Comparison of ENCODE assay signal across 1 cellular context in the genomic region with DNA sequence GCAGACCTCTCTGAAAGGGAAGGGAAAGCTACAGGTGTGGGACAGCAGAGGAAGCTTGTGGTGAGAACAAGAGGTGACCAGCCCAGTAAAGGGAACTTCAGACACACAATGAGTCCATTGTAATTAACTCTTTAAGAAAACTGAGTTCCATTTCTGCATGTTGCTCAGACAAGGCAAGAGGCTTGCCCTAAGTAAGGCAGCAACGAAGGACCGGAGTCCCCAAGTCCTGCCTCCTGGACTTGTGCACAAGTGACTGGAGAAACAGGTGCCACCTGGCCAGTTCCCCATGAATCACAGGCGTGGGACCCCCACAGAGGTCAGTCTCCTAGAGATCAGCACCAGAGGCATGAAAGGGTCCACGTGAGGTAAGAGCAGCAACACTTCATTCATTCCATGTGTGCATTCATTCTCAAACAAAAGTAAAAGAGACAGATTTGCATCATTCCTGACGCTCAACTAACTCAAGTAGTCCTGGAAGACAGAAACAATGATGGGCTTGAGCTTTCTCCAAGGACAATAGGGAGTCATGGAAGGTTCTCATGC.
TF ChIP-seq lines count a peak whose summit lies in the region.

No MANE protein-coding gene starts in this region.

TF ChIP-seq in K562, 482 proteins besides CTCF, POLR2A, EP300 and RAD21 (continued from another document and continues in another):
- TF ChIP-seq, protein P1, sequence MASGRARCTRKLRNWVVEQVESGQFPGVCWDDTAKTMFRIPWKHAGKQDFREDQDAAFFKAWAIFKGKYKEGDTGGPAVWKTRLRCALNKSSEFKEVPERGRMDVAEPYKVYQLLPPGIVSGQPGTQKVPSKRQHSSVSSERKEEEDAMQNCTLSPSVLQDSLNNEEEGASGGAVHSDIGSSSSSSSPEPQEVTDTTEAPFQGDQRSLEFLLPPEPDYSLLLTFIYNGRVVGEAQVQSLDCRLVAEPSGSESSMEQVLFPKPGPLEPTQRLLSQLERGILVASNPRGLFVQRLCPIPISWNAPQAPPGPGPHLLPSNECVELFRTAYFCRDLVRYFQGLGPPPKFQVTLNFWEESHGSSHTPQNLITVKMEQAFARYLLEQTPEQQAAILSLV (tag; IDR thresholded peaks at IDR 0.05) = no peak; the same call in 1 of the 2 replicates
- TF ChIP-seq TCFL5 (CRISPR knock-in tag; conservative IDR thresholded peaks at IDR 0.05) = 0 out of 2 replicates have a peak, but pooled peaks have one; percentile 2
- peak; percentile 51; the same call in 1 of the 2 replicates for TF ChIP-seq THAP7 (CRISPR knock-in tag; IDR thresholded peaks at IDR 0.05)
- TF ChIP-seq RFX5 (IDR thresholded peaks at IDR 0.05; ENCODE audit: low read depth, low read length) = no peak
- TF ChIP-seq, protein P2, sequence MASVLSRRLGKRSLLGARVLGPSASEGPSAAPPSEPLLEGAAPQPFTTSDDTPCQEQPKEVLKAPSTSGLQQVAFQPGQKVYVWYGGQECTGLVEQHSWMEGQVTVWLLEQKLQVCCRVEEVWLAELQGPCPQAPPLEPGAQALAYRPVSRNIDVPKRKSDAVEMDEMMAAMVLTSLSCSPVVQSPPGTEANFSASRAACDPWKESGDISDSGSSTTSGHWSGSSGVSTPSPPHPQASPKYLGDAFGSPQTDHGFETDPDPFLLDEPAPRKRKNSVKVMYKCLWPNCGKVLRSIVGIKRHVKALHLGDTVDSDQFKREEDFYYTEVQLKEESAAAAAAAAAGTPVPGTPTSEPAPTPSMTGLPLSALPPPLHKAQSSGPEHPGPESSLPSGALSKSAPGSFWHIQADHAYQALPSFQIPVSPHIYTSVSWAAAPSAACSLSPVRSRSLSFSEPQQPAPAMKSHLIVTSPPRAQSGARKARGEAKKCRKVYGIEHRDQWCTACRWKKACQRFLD (CRISPR knock-in tag; IDR thresholded peaks at IDR 0.05) = 0 out of 2 replicates have a peak, but pooled peaks have one; percentile 34
- TF ChIP-seq ATF1 (CRISPR knock-in tag; IDR thresholded peaks at IDR 0.05) = no peak
- TF ChIP-seq ATF1 (tag; IDR thresholded peaks at IDR 0.05) = no peak
- no peak for TF ChIP-seq RNF2 (IDR thresholded peaks at IDR 0.05)
- TF ChIP-seq SIX5 (IDR thresholded peaks at IDR 0.05; ENCODE audit: borderline replicate concordance in 1 of 2, insufficient read depth in 1 of 2, low read depth in 1 of 2, low read length in 2 of 2) = no peak
- no peak for TF ChIP-seq FOXK2 (conservative IDR thresholded peaks at IDR 0.05 in 1 of 2, IDR thresholded peaks at IDR 0.05 in 1 of 2; ENCODE audit: low read depth in 2 of 2)
- TF ChIP-seq ZNF830 (CRISPR knock-in tag; IDR thresholded peaks at IDR 0.05) = peak; percentile 67; the same call in 1 of the 2 replicates
- 0 out of 2 replicates have a peak, but pooled peaks have one; percentile 31 for TF ChIP-seq ERF (CRISPR knock-in tag; IDR thresholded peaks at IDR 0.05)
- TF ChIP-seq CSDE1 (IDR thresholded peaks at IDR 0.05) = no peak
- TF ChIP-seq HDAC8 (tag; IDR thresholded peaks at IDR 0.05) = peak; percentile 56; the same call in 1 of the 2 replicates
- peak; percentile 72 for TF ChIP-seq PTRF (tag; IDR thresholded peaks at IDR 0.05)
- TF ChIP-seq CTCFL (IDR thresholded peaks at IDR 0.05; ENCODE audit: borderline replicate concordance, insufficient read depth, low read depth, low read length, poor library complexity, severe bottlenecking) = no peak
- TF ChIP-seq FIP1L1 (IDR thresholded peaks at IDR 0.05; ENCODE audit: low read depth, low read length, poor library complexity, severe bottlenecking) = no peak
- TF ChIP-seq ZC3H11A (IDR thresholded peaks at IDR 0.05; ENCODE audit: low read depth, low read length) = no peak
- peak; percentile 37; the same call in 1 of the 2 replicates for TF ChIP-seq TCF15 (CRISPR knock-in tag; IDR thresholded peaks at IDR 0.05)
- no peak for TF ChIP-seq MYC (IDR thresholded peaks at IDR 0.05; ENCODE audit: low read depth, low read length)
- TF ChIP-seq MYC (CRISPR knock-in tag; IDR thresholded peaks at IDR 0.05; ENCODE audit: borderline replicate concordance, low read depth) = peak; percentile 83
- TF ChIP-seq, protein P3, sequence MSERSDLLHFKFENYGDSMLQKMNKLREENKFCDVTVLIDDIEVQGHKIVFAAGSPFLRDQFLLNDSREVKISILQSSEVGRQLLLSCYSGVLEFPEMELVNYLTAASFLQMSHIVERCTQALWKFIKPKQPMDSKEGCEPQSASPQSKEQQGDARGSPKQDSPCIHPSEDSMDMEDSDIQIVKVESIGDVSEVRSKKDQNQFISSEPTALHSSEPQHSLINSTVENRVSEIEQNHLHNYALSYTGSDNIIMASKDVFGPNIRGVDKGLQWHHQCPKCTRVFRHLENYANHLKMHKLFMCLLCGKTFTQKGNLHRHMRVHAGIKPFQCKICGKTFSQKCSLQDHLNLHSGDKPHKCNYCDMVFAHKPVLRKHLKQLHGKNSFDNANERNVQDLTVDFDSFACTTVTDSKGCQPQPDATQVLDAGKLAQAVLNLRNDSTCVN (CRISPR knock-in tag; IDR thresholded peaks at IDR 0.05) = no peak
- peak; percentile 54; the same call in 1 of the 2 replicates for TF ChIP-seq HSF4 (CRISPR knock-in tag; IDR thresholded peaks at IDR 0.05; ENCODE audit: borderline replicate concordance)
- TF ChIP-seq SP1 (CRISPR knock-in tag; IDR thresholded peaks at IDR 0.05) = no peak
- peak; percentile 88 for TF ChIP-seq ZNF165 (CRISPR knock-in tag; IDR thresholded peaks at IDR 0.05; ENCODE audit: borderline replicate concordance)
- TF ChIP-seq ZNF224 (CRISPR knock-in tag; IDR thresholded peaks at IDR 0.05) = no peak
- peak; percentile 67; the same call in 1 of the 2 replicates for TF ChIP-seq DDX20 (tag; IDR thresholded peaks at IDR 0.05; ENCODE audit: low read depth)
- no peak for TF ChIP-seq ARID1B (IDR thresholded peaks at IDR 0.05)
- peak; percentile 49; the same call in 1 of the 2 replicates for TF ChIP-seq ZKSCAN8 (CRISPR knock-in tag; IDR thresholded peaks at IDR 0.05)
- TF ChIP-seq HDAC6 (IDR thresholded peaks at IDR 0.05; ENCODE audit: low read depth, low read length) = no peak
- TF ChIP-seq PATZ1 (CRISPR knock-in tag; IDR thresholded peaks at IDR 0.05; ENCODE audit: borderline replicate concordance) = no peak
- TF ChIP-seq, protein P4, sequence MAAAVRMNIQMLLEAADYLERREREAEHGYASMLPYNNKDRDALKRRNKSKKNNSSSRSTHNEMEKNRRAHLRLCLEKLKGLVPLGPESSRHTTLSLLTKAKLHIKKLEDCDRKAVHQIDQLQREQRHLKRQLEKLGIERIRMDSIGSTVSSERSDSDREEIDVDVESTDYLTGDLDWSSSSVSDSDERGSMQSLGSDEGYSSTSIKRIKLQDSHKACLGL (CRISPR knock-in tag; IDR thresholded peaks at IDR 0.05; ENCODE audit: borderline replicate concordance, poor library complexity, severe bottlenecking) = no peak
- TF ChIP-seq IFI16 (CRISPR knock-in tag; IDR thresholded peaks at IDR 0.05) = 0 out of 2 replicates have a peak, but pooled peaks have one; percentile 13
- TF ChIP-seq MLX (CRISPR knock-in tag; conservative IDR thresholded peaks at IDR 0.05) = no peak
- TF ChIP-seq, protein P5, sequence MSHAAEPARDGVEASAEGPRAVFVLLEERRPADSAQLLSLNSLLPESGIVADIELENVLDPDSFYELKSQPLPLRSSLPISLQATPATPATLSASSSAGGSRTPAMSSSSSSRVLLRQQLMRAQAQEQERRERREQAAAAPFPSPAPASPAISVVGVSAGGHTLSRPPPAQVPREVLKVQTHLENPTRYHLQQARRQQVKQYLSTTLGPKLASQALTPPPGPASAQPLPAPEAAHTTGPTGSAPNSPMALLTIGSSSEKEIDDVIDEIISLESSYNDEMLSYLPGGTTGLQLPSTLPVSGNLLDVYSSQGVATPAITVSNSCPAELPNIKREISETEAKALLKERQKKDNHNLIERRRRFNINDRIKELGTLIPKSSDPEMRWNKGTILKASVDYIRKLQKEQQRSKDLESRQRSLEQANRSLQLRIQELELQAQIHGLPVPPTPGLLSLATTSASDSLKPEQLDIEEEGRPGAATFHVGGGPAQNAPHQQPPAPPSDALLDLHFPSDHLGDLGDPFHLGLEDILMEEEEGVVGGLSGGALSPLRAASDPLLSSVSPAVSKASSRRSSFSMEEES (CRISPR knock-in tag; IDR thresholded peaks at IDR 0.05) = no peak
- no peak for TF ChIP-seq TBP (optimal IDR thresholded peaks at IDR 0.05; ENCODE audit: low read depth, low read length)
- 0 out of 4 replicates have a peak, but pooled peaks of 1 of the 2 experiments have one; percentile 13 for TF ChIP-seq FOXA3 (CRISPR knock-in tag; conservative IDR thresholded peaks at IDR 0.05 in 1 of 2, IDR thresholded peaks at IDR 0.05 in 1 of 2)
- no peak for TF ChIP-seq TEAD4 (IDR thresholded peaks at IDR 0.05; ENCODE audit: low read length)
- no peak for TF ChIP-seq TEAD4 (CRISPR knock-in tag; IDR thresholded peaks at IDR 0.05; ENCODE audit: borderline replicate concordance)
- no peak for TF ChIP-seq DEAF1 (CRISPR knock-in tag; IDR thresholded peaks at IDR 0.05)
- no peak for TF ChIP-seq KLF13 (tag; IDR thresholded peaks at IDR 0.05; ENCODE audit: borderline replicate concordance, low read depth)
- no peak for TF ChIP-seq HOMEZ (CRISPR knock-in tag; IDR thresholded peaks at IDR 0.05)
